Comparison of ENCODE assay signal across 15 cellular contexts in genomic region chr9:38338359-38339014, GRCh38. TPM values are rescaled to one million over a fixed set of nuclear protein-coding genes. Genes with fewer than 3 reads are reported as not detected.
DNase-seq lines count a peak whose midpoint lies in the region; TF ChIP-seq lines count a peak whose summit lies in the region.
"Had no signal": no experiment of that assay in that cellular context is flagged by ENCODE, and none has a peak within 500 bp of the region (broad histone marks: within the 10 kb centered on the region; RNA-seq: fewer than 3 reads in every experiment).

No MANE protein-coding gene starts in this region.

- H2AFZ ChIP-seq in SK-N-SH (ENCODE audit: low read depth): no peak overlapping the region

- H3K36me3 Mint-ChIP-seq in glutamatergic neuron (ENCODE audit: unreplicated experiment): peaks cover 17% of the 10 kb centered on the region
- H3K36me3 Mint-ChIP-seq in osteocyte (ENCODE audit: unreplicated experiment): no peaks in the 10 kb centered on the region
- H3K36me3 Mint-ChIP-seq: CD14-positive monocyte had no signal

- peak in 1 of 2 experiments; percentile 42; a peak in 1 of 4 replicates for TF ChIP-seq EP300 in SK-N-SH (IDR thresholded peaks at IDR 0.05; ENCODE audit: borderline replicate concordance in 1 of 2, low read depth in 1 of 2, low read length in 1 of 2)

- H3K9me3 Mint-ChIP-seq in glutamatergic neuron (ENCODE audit: unreplicated experiment): peaks cover 17% of the 10 kb centered on the region
- H3K9me3 Mint-ChIP-seq in osteocyte (ENCODE audit: unreplicated experiment): no peaks in the 10 kb centered on the region

- CTCF ChIA-PET in SK-N-SH (lab: Yijun Ruan, JAX): interaction anchor here (1.2 to 1.8 kb wide), 6 partner anchors 9 to 425 kb away, joined by 3 to 11 read pairs (median 6); no protein-coding TSS in a partner anchor

- no peaks in the 10 kb centered on the region for H3K9me2 ChIP-seq in SK-N-SH

- no peaks in the 10 kb centered on the region for H3K79me2 ChIP-seq in SK-N-SH (ENCODE audit: insufficient read depth)

- peak overlapping the region in 1 of 2 experiments; percentile 60; a peak in 2 of 4 replicates for H3K27ac ChIP-seq in SK-N-SH (ENCODE audit: low read depth in 2 of 2, low read length in 1 of 2)

- H3K27me3 ChIP-seq in SK-N-SH (ENCODE audit: insufficient read depth): no peaks in the 10 kb centered on the region; the same call in none of the 2 replicates

- peak; percentile 59 for DNase-seq in NCI-H1694 (lab: John Stamatoyannopoulos, UW)
- DNase-seq in SK-N-SH: peak; percentile 42
- DNase-seq in glutamatergic neuron: no peak
- peak; percentile 32 for DNase-seq in osteocyte (ENCODE audit: extremely low spot score, unreplicated experiment)
- DNase-seq in SK-N-DZ (ENCODE audit: low spot score): no peak
- no peak for DNase-seq in RKO (ENCODE audit: low spot score)
- DNase-seq in NCI-H2171 (lab: John Stamatoyannopoulos, UW): no peak
- DNase-seq: AML-193, DMS153, KBM-7, NCI-H1436, NCI-H2081, NCI-H524, SHP77 had no signal

- no peaks in the 10 kb centered on the region for H3K9me3 ChIP-seq in SK-N-SH

- H3K4me1 Mint-ChIP-seq in glutamatergic neuron (ENCODE audit: low read depth, unreplicated experiment): peaks cover 44% of the 10 kb centered on the region
- no peaks in the 10 kb centered on the region for H3K4me1 Mint-ChIP-seq in osteocyte (ENCODE audit: unreplicated experiment)
- H3K4me1 Mint-ChIP-seq: CD14-positive monocyte had no signal

- H4K20me1 ChIP-seq in SK-N-SH (ENCODE audit: insufficient read depth): no peaks in the 10 kb centered on the region

- no peak overlapping the region for H3K4me2 ChIP-seq in SK-N-SH

- POLR2A ChIA-PET in SK-N-SH (lab: Yijun Ruan, JAX): no interaction called here

- H3K9ac ChIP-seq in SK-N-SH: no peak overlapping the region

- H3K4me3 Mint-ChIP-seq in glutamatergic neuron (ENCODE audit: unreplicated experiment) (peak overlapping the region; percentile 30), osteocyte (ENCODE audit: unreplicated experiment) (no peak overlapping the region)
- H3K4me3 Mint-ChIP-seq: CD14-positive monocyte had no signal

- no peak overlapping the region for H3K27ac Mint-ChIP-seq in glutamatergic neuron (ENCODE audit: unreplicated experiment)
- no peak overlapping the region for H3K27ac Mint-ChIP-seq in osteocyte (ENCODE audit: unreplicated experiment)

- H3K27me3 Mint-ChIP-seq in glutamatergic neuron (ENCODE audit: unreplicated experiment): peaks cover 18% of the 10 kb centered on the region
- H3K27me3 Mint-ChIP-seq in osteocyte (ENCODE audit: unreplicated experiment): peaks cover 34% of the 10 kb centered on the region

- H3K4me1 ChIP-seq in SK-N-SH (ENCODE audit: control insufficient read depth in 1 of 2, insufficient read depth in 2 of 2, low read depth in 1 of 2, low read length in 1 of 2): peaks cover 0 to 22% of the 10 kb centered on the region in 2 experiments; a peak in 1 of 4 replicates

- TF ChIP-seq CTCF in SK-N-SH (IDR thresholded peaks at IDR 0.05): no peak
- TF ChIP-seq CTCF in glutamatergic neuron (IDR thresholded peaks at IDR 0.05; ENCODE audit: partially characterized antibody, unreplicated experiment): no peak
- no peak for TF ChIP-seq CTCF in osteocyte (IDR thresholded peaks at IDR 0.05)

- no peak overlapping the region for H3K4me3 ChIP-seq in SK-N-SH (ENCODE audit: low read depth in 2 of 2, low read length in 1 of 2)

- WGBS in SK-N-SH (ENCODE audit: low lambda C conversion rate): 82% methylated on average over 4 of the region's 4 CpGs

- 0 out of 2 replicates have a peak, but pooled peaks have one; percentile 4 for TF ChIP-seq RAD21 in SK-N-SH (IDR thresholded peaks at IDR 0.05; ENCODE audit: low read length)

- H3K36me3 ChIP-seq in SK-N-SH (replicated peaks in 1 of 2; ENCODE audit: control insufficient read depth in 1 of 2, insufficient read depth in 2 of 2, low read length in 1 of 2): no peaks in the 10 kb centered on the region

- H3F3A ChIP-seq in SK-N-SH (replicated peaks; ENCODE audit: insufficient read depth): no peaks in the 10 kb centered on the region

TF ChIP-seq in SK-N-SH, 30 proteins besides CTCF, POLR2A, EP300 and RAD21:
- TF ChIP-seq NRF1 (IDR thresholded peaks at IDR 0.05; ENCODE audit: low read depth, low read length) (no peak), FOSL2 (IDR thresholded peaks at IDR 0.05; ENCODE audit: borderline replicate concordance, low read depth) (no peak), RCOR1 (IDR thresholded peaks at IDR 0.05; ENCODE audit: low read length) (no peak)

RNA-seq across cellular contexts. Expression of gene ALDH1B1, which starts 54.0 kb away (rescaled TPM):
- polyA plus RNA-seq in SK-N-SH (2012; rRNA removed): 16.5 and 18.4 TPM in 2 replicates
- 13.5 and 17.5 TPM in 2 replicates for polyA plus RNA-seq in SK-N-SH (2012; cell fraction: cytosol; rRNA removed)
- 5.5 and 8.1 TPM in 2 replicates for polyA plus RNA-seq in SK-N-SH (2012; cell fraction: nucleus; rRNA removed)
- total RNA-seq in glutamatergic neuron (ENCODE audit: unreplicated experiment): 15.3 TPM
- 10.5 and 10.7 TPM in 2 replicates for total RNA-seq in osteocyte
- 57.0 and 60.9 TPM in 2 replicates for polyA plus RNA-seq in SK-N-DZ (2014; cell fraction: cytosol; rRNA removed)
- polyA plus RNA-seq in SK-N-DZ (2014; cell fraction: nucleus; rRNA removed): 16.7 and 20.8 TPM in 2 replicates

Comparison
In these comparisons a context has a peak if more than half of its experiments do, and no peak if none do; other contexts are left out.
1. DNase-seq: peak in NCI-H1694 (single experiment), SK-N-SH (single experiment) and osteocyte (single experiment); none in glutamatergic neuron (single experiment), SK-N-DZ (single experiment), RKO (single experiment) and NCI-H2171 (single experiment).